20 cellular contexts compared by ENCODE assay signal in genomic region chr6:15682965-15683822, GRCh38. TPM values are rescaled to one million over a fixed set of nuclear protein-coding genes. Genes with fewer than 3 reads are reported as not detected.
A peak's percentile ranks its signal among the peaks of the same experiment; 100 is the strongest.
DNase-seq lines count a peak whose midpoint lies in the region; ATAC-seq and TF ChIP-seq lines count a peak whose summit lies in the region.
"Had no signal": no experiment of that assay in that cellular context is flagged by ENCODE, and none has a peak within 500 bp of the region (broad histone marks: within the 10 kb centered on the region; RNA-seq: fewer than 3 reads in every experiment).

No MANE protein-coding gene starts in this region.

- no peak for TF ChIP-seq CTCF in DOHH2 (IDR thresholded peaks at IDR 0.05; ENCODE audit: low read depth, low read length, poor library complexity, severe bottlenecking)
- TF ChIP-seq CTCF in OCI-LY7 (conservative IDR thresholded peaks at IDR 0.05; ENCODE audit: low read length), result no peak

- H3K4me3 ChIP-seq in DOHH2 (ENCODE audit: low read length), result peak overlapping the region; percentile 36; the same call in 1 of the 2 replicates
- H3K4me3 ChIP-seq in OCI-LY7 (ENCODE audit: low read depth, low read length, poor library complexity, severe bottlenecking), result no peak overlapping the region
- H3K4me3 ChIP-seq: GM23338, sigmoid colon, tibial artery had no signal

- H4K20me1 ChIP-seq in DOHH2 (ENCODE audit: control insufficient read depth, insufficient read depth, low read depth, low read length), result no peaks in the 10 kb centered on the region
- no peaks in the 10 kb centered on the region for H4K20me1 ChIP-seq in OCI-LY7 (ENCODE audit: insufficient read depth, low read length)

- peak; percentile 40 for DNase-seq in OCI-LY7 (ENCODE audit: low spot score)
- no peak for DNase-seq in left colon
- DNase-seq in activated CD4-positive, alpha-beta T cell treated with anti-CD3 and anti-CD28 coated beads for 1 hour, result no peak
- no peak for DNase-seq in Right ventricle myocardium inferior (ENCODE audit: missing footprints)
- no peak for DNase-seq in inferior parietal cortex (ENCODE audit: extremely low spot score)
- DNase-seq in NCI-H146 (lab: John Stamatoyannopoulos, UW), result no peak
- DNase-seq: activated CD4-positive, alpha-beta memory T cell treated with anti-CD3 and anti-CD28 coated beads for 36 hours; amniotic stem cell; mammary epithelial cell; NCI-H187 treated with DMSO at 0.1 percent for 48 hours; NCI-H510A treated with DMSO at 0.1 percent for 48 hours; sigmoid colon; stimulated activated CD4-positive, alpha-beta T cell treated with anti-CD3 and anti-CD28 coated beads, Interleukin-2, amount 100 ng/mL, for 48 hours; tibial artery had no signal

- peak; percentile 70 for ATAC-seq in HG02588 (IDR thresholded peaks at IDR 0.05; ENCODE audit: unreplicated experiment)
- peak; percentile 76 for ATAC-seq in left colon
- no peak for ATAC-seq in Right ventricle myocardium inferior
- ATAC-seq: activated T-helper 17 cell treated with anti-CD3 and anti-CD28 coated beads, Interleukin-2, amount 50 U/mL, for 72 hours; GM23338; Panc1 had no signal

- CTCF ChIA-PET in OCI-LY7 (lab: Charles Lee; ENCODE audit: unreplicated experiment), result interaction anchor here (1.0 kb wide), 1 partner anchor 28 kb away, joined by 3 read pairs; no protein-coding TSS in a partner anchor

- 0 out of 2 replicates have a peak, but pooled peaks cover 2% of the 10 kb centered on the region for H3F3A ChIP-seq in DOHH2 (ENCODE audit: control insufficient read depth, insufficient read depth)

- POLR2A ChIA-PET in OCI-LY7 (lab: Charles Lee), result interaction anchor here (0.6 to 1.5 kb wide), 3 partner anchors 10 to 627 kb away, joined by 3 to 6 read pairs (median 4); no protein-coding TSS in a partner anchor

- H3K27me3 ChIP-seq in DOHH2 (ENCODE audit: control insufficient read depth, low read length), result no peaks in the 10 kb centered on the region
- H3K27me3 ChIP-seq: sigmoid colon, tibial artery had no signal

- intact Hi-C loops in OCI-LY7 (cut with micrococcal nuclease; ENCODE audit: unreplicated experiment) (no loop called here), left colon (cut with DNase I, micrococcal nuclease) (no loop called here), Right ventricle myocardium inferior (cut with DNase I) (no loop called here)

- no TSS peak for BruUV-seq in OCI-LY7 (replicated peaks; lab: Mats Ljungman, UMichigan)

- H3K4me2 ChIP-seq in DOHH2 (ENCODE audit: low read length) (peak overlapping the region; percentile 49), OCI-LY7 (ENCODE audit: low read length) (no peak overlapping the region)
- H3K4me2 ChIP-seq: GM23338, KMS-11 had no signal

- H3K9me2 ChIP-seq in DOHH2 (replicated peaks; ENCODE audit: control insufficient read depth, low read length) (no peaks in the 10 kb centered on the region), OCI-LY7 (ENCODE audit: insufficient read depth, low read length) (no peaks in the 10 kb centered on the region)

- peak overlapping the region; percentile 20; the same call in 1 of the 2 replicates for H2AFZ ChIP-seq in OCI-LY7 (ENCODE audit: low read length)
- H2AFZ ChIP-seq: GM23338 had no signal

- H3K4me1 ChIP-seq in DOHH2 (ENCODE audit: control insufficient read depth, low read length) (peaks cover 36% of the 10 kb centered on the region), OCI-LY7 (ENCODE audit: insufficient read depth, low read length, poor library complexity, severe bottlenecking) (peaks cover 14% of the 10 kb centered on the region)
- H3K4me1 ChIP-seq: sigmoid colon, tibial artery had no signal

- H3K9me3 ChIP-seq in DOHH2 (ENCODE audit: control insufficient read depth, insufficient read depth, low read length), result no peaks in the 10 kb centered on the region
- H3K9me3 ChIP-seq in OCI-LY7 (ENCODE audit: low read length), result no peaks in the 10 kb centered on the region
- H3K9me3 ChIP-seq: sigmoid colon, tibial artery had no signal

- H3K79me2 ChIP-seq in DOHH2 (ENCODE audit: control insufficient read depth, low read length) (no peaks in the 10 kb centered on the region), OCI-LY7 (ENCODE audit: insufficient read depth, low read depth, low read length) (no peaks in the 10 kb centered on the region)

- H3K36me3 ChIP-seq in DOHH2 (ENCODE audit: control insufficient read depth, low read length) (no peaks in the 10 kb centered on the region), OCI-LY7 (ENCODE audit: insufficient read depth, low read length) (no peaks in the 10 kb centered on the region)
- H3K36me3 ChIP-seq: sigmoid colon, tibial artery had no signal

- H3K27ac ChIP-seq in DOHH2 (ENCODE audit: low read depth, low read length) (no peak overlapping the region), OCI-LY7 (ENCODE audit: low read depth, low read length, poor library complexity, severe bottlenecking) (no peak overlapping the region)
- H3K27ac ChIP-seq: KMS-11, sigmoid colon, tibial artery had no signal

RNA-seq across cellular contexts. Expression of gene DTNBP1, which starts 20.4 kb away (rescaled TPM):
- total RNA-seq in OCI-LY7 (2014; rRNA removed; shearing (Covaris generic)), result 9.8 and 10.9 TPM in 2 replicates
- 24.0 and 28.0 TPM in 2 replicates for total RNA-seq in OCI-LY7 (2022)
- 10 to 100 TPM; 21.0 to 26.9 TPM for total RNA-seq in left colon
- total RNA-seq in Right ventricle myocardium inferior, result 21.0 TPM
